In the genomic region with DNA sequence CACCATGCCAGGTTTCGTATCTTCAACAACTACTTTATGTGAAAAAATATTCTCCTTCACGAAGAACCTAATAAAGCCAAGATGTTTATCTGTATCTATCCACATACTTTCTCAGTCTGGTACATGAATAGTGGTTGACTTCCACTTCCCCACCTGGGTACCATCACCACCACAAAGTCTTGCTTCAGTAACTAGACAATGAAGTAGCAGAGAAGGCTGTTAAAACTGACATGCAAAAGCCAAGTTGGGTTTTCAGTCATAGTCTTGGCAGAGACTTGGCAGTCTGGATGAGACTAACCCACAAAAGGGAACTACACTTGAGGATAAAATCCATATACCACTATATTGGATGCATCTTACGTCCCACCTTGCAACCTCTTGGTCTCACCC, we compare ENCODE assay signal across 15 cellular contexts. TPM values are rescaled to one million over a fixed set of nuclear protein-coding genes. Genes with fewer than 3 reads are reported as not detected.
A peak's percentile ranks its signal among the peaks of the same experiment; 100 is the strongest.
DNase-seq lines count a peak whose midpoint lies in the region; ATAC-seq, FAIRE-seq and TF ChIP-seq lines count a peak whose summit lies in the region.
"Had no signal": no experiment of that assay in that cellular context is flagged by ENCODE, and none has a peak within 500 bp of the region (broad histone marks: within the 10 kb centered on the region; RNA-seq: fewer than 3 reads in every experiment).

No MANE protein-coding gene starts in this region.

- no peaks in the 10 kb centered on the region for H3F3A ChIP-seq in OCI-LY1 (ENCODE audit: insufficient read depth, low read length)

- H3K27ac ChIP-seq in OCI-LY1 (ENCODE audit: low read depth, low read length, poor library complexity, severe bottlenecking) (peak overlapping the region; percentile 43), spleen (no peak overlapping the region)
- H3K27ac ChIP-seq: cardiac muscle cell had no signal

- H3K79me2 ChIP-seq in OCI-LY1 (ENCODE audit: insufficient read depth, low read length), result no peaks in the 10 kb centered on the region

- H4K20me1 ChIP-seq in OCI-LY1 (ENCODE audit: insufficient read depth, low read length), result no peaks in the 10 kb centered on the region

- DNase-seq in spleen (peak; percentile 12), RCC 7860 (ENCODE audit: low spot score) (no peak)
- DNase-seq in stimulated activated CD4-positive, alpha-beta T cell treated with anti-CD3 and anti-CD28 coated beads, Interleukin-2, amount 100 ng/mL, for 48 hours, result no peak
- DNase-seq: NCI-H226; stimulated activated CD4-positive, alpha-beta T cell treated with anti-CD3 and anti-CD28 coated beads, Interleukin-15, amount 100 ng/mL, for 24 hours; SW 1271 had no signal

- H3K9ac ChIP-seq in OCI-LY1 (ENCODE audit: low read length), result no peak overlapping the region

- H3K4me1 ChIP-seq in OCI-LY1 (ENCODE audit: insufficient read depth, low read length, severe bottlenecking) (peaks cover 35% of the 10 kb centered on the region), spleen (peaks cover 4 to 42% (median 19%) of the 10 kb centered on the region in 6 donors)

- TF ChIP-seq POLR2A in spleen (IDR thresholded peaks at IDR 0.05), result no peak

- intact Hi-C loops in spleen (cut with DNase I; ENCODE audit: low total_unique reads), result no loop called here

- no peak overlapping the region for H2AFZ ChIP-seq in OCI-LY1 (ENCODE audit: low read length)

- no peaks in the 10 kb centered on the region for H3K36me3 ChIP-seq in OCI-LY1 (ENCODE audit: insufficient read depth, low read length)
- H3K36me3 ChIP-seq in spleen, result peaks cover 0 to 11% (median 0%) of the 10 kb centered on the region in 6 donors
- H3K36me3 ChIP-seq: cardiac muscle cell had no signal

- ATAC-seq in GM18873 (IDR thresholded peaks at IDR 0.05; ENCODE audit: low FRiP score, unreplicated experiment) (peak; percentile 44), HG02763 (IDR thresholded peaks at IDR 0.05; ENCODE audit: unreplicated experiment) (peak; percentile 54), esophagus mucosa (no peak), HG02623 (IDR thresholded peaks at IDR 0.05; ENCODE audit: unreplicated experiment) (no peak)

- peak overlapping the region; percentile 3; the same call in 1 of the 2 replicates for H3K4me2 ChIP-seq in OCI-LY1 (ENCODE audit: low read length)

- 64 to 80% (median 77%) methylated on average over 3 of the region's 3 CpGs for WGBS in spleen, 5 donors

- no peaks in the 10 kb centered on the region for H3K27me3 ChIP-seq in OCI-LY1 (ENCODE audit: insufficient read depth, low read length)
- peaks cover 0 to 14% (median 4%) of the 10 kb centered on the region in 7 donors for H3K27me3 ChIP-seq in spleen (replicated peaks in 1 of 7)
- H3K27me3 ChIP-seq: cardiac muscle cell had no signal

- no peak for FAIRE-seq in RCC 7860 (lab: Jason Lieb, UNC)
- FAIRE-seq: D721Med, frontal cortex had no signal

- TF ChIP-seq CTCF in OCI-LY1 (IDR thresholded peaks at IDR 0.05; ENCODE audit: low read length) (no peak), spleen (IDR thresholded peaks at IDR 0.05 in 8 of 11, conservative IDR thresholded peaks at IDR 0.05 in 3 of 11) (no peak)

- no peaks in the 10 kb centered on the region for H3K9me2 ChIP-seq in OCI-LY1 (ENCODE audit: low read depth, low read length)

- H3K9me3 ChIP-seq in OCI-LY1 (ENCODE audit: low read length) (no peaks in the 10 kb centered on the region), spleen (no peaks in the 10 kb centered on the region)

- no peak overlapping the region for H3K4me3 ChIP-seq in OCI-LY1 (ENCODE audit: low read depth, low read length, poor library complexity, severe bottlenecking)
- no peak overlapping the region for H3K4me3 ChIP-seq in spleen
- H3K4me3 ChIP-seq: cardiac muscle cell had no signal

RNA-seq across cellular contexts. Expression of a gene that starts 5.0 kb away (rescaled TPM):
- total RNA-seq in spleen, result 10 to 100 TPM in 6 of 7 donors, 1 to 10 TPM in 1; 8.2 to 38.1 (median 15.6) TPM
- polyA plus RNA-seq in spleen, result 1 to 10 TPM; 2.7 to 4.8 (median 4.1) TPM
- total RNA-seq in esophagus mucosa, result 19.0 TPM

RNA-seq across cellular contexts. Expression of a gene that starts 34.9 kb away (rescaled TPM):
- 10 to 100 TPM in 1 of 7 donors, 1 to 10 TPM in 6; 3.5 to 17.4 (median 9.0) TPM for total RNA-seq in spleen
- 10 to 100 TPM in 1 of 3 donors, 1 to 10 TPM in 2; 7.5 to 16.9 (median 9.0) TPM for polyA plus RNA-seq in spleen
- 26.9 TPM for total RNA-seq in esophagus mucosa
- total RNA-seq: HT1080 had no signal

Comparison
In these comparisons a context has a peak if more than half of its experiments do, and no peak if none do; other contexts are left out.
1. ATAC-seq: peak in GM18873 (single experiment) and HG02763 (single experiment); none in esophagus mucosa (single experiment) and HG02623 (single experiment).